Comparison of ENCODE assay signal across 1 cellular context in the genomic region with DNA sequence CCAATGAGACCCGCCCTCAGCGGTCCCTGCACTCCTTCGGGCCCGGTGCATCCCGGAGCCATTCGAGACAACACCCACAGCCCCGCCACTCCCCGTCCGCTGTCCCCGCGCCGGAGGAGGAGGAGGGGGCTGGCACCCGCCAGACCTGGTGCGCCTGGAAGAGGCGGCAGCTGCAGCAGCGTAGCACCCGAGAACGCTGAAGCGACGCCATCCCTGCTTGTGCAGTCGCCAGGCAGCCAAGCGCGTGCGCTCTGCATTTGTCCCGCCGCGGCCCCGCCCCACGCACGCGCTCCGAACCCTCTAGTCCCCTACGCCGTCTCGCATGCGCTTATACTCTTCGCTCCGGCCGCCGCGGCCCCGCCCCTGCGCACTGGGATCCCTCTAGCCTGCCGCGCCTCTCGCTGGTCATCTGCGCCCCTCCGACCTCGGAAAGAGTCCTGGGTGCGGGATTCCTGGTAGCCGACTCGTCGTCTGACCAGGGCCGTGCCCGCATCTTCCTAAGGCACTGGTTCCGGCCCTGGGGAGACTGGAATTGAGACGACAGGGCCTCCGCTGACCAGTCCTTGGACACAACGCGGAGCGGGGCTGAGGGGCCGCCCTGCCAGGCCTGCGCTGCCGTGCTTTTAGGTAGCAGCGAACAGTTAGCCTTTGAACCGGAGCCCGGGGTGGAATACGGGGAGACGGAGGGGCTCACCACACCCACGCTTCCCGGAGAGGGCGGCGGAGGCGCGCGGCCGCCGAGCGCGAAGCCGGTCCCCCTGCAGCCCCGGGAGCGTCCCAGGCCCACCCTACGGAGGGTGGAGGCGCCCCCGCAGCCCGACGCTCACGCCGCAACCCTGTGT.
TF ChIP-seq lines count a peak whose summit lies in the region.

TSS of gene MRNIP (minus strand) at position 232 of the 842 bp plus-strand sequence. CDS start at position 211, 21 bp downstream.

TF ChIP-seq in A549, 52 proteins besides CTCF, POLR2A, EP300 and RAD21 (continued from another document):
- TF ChIP-seq RARB (CRISPR knock-in tag; IDR thresholded peaks at IDR 0.05) (no peak), ZC3H11A (IDR thresholded peaks at IDR 0.05) (no peak), SREBF2 (IDR thresholded peaks at IDR 0.05) (0 out of 2 replicates have a peak, but pooled peaks have one; percentile 11), MYC (IDR thresholded peaks at IDR 0.05; ENCODE audit: borderline replicate concordance, low read length) (peak; percentile 93), HOXA7 (CRISPR knock-in tag; IDR thresholded peaks at IDR 0.05) (no peak), TFCP2L1 (CRISPR knock-in tag; IDR thresholded peaks at IDR 0.05) (0 out of 2 replicates have a peak, but pooled peaks have one; percentile 34), MAZ (IDR thresholded peaks at IDR 0.05; ENCODE audit: borderline replicate concordance, low read depth, low read length) (peak; percentile 54; the same call in 1 of the 2 replicates), CHD4 (IDR thresholded peaks at IDR 0.05; ENCODE audit: borderline replicate concordance) (no peak)
